Comparison of ENCODE assay signal across 13 cellular contexts in genomic region chr10:110192552-110192951, GRCh38. TPM values are rescaled to one million over a fixed set of nuclear protein-coding genes. Genes with fewer than 3 reads are reported as not detected.
DNase-seq lines count a peak whose midpoint lies in the region; ATAC-seq and TF ChIP-seq lines count a peak whose summit lies in the region.
"Had no signal": no experiment of that assay in that cellular context is flagged by ENCODE, and none has a peak within 500 bp of the region (broad histone marks: within the 10 kb centered on the region; RNA-seq: fewer than 3 reads in every experiment).

No MANE protein-coding gene starts in this region.

- no peak overlapping the region for H3K27ac ChIP-seq in CD8-positive, alpha-beta T cell (ENCODE audit: low read depth, low read length)
- H3K27ac ChIP-seq: VCaP had no signal

- no peak for TF ChIP-seq CTCF in CD8-positive, alpha-beta T cell (IDR thresholded peaks at IDR 0.05)

- H3K36me3 Mint-ChIP-seq in CD8-positive, alpha-beta T cell = no peaks in the 10 kb centered on the region
- H3K36me3 Mint-ChIP-seq in effector memory CD8-positive, alpha-beta T cell (ENCODE audit: insufficient read depth) = no peaks in the 10 kb centered on the region

- no peaks in the 10 kb centered on the region for H3K4me1 ChIP-seq in CD8-positive, alpha-beta T cell (ENCODE audit: insufficient read depth, low read length)

- no peaks in the 10 kb centered on the region for H3K9me3 ChIP-seq in CD8-positive, alpha-beta T cell (ENCODE audit: low read length)

- no peaks in the 10 kb centered on the region for H3K4me1 Mint-ChIP-seq in CD8-positive, alpha-beta T cell (ENCODE audit: low read depth)
- peaks cover 5% of the 10 kb centered on the region in 2 donors for H3K4me1 Mint-ChIP-seq in effector memory CD8-positive, alpha-beta T cell (ENCODE audit: low read depth in 2 of 2)

- H3K36me3 ChIP-seq in CD8-positive, alpha-beta T cell (ENCODE audit: insufficient read depth, low read length) = no peaks in the 10 kb centered on the region

- intact Hi-C loops in CD8-positive, alpha-beta T cell (cut with DNase I, micrococcal nuclease) = no loop called here

- no peak overlapping the region for H3K27ac Mint-ChIP-seq in CD8-positive, alpha-beta T cell
- H3K27ac Mint-ChIP-seq in effector memory CD8-positive, alpha-beta T cell = no peak overlapping the region

- CTCF ChIA-PET in CD8-positive, alpha-beta T cell (lab: Charles Lee) = no interaction called here

- no peak overlapping the region for H3K4me3 Mint-ChIP-seq in CD8-positive, alpha-beta T cell
- no peak overlapping the region for H3K4me3 Mint-ChIP-seq in effector memory CD8-positive, alpha-beta T cell
- H3K4me3 Mint-ChIP-seq: CD14-positive monocyte had no signal

- DNase-seq in CD8-positive, alpha-beta T cell = peak in 1 of 7 experiments; percentile 26
- DNase-seq in effector memory CD8-positive, alpha-beta T cell = no peak
- DNase-seq in DMS 273 treated with DMSO at 0.1 percent for 48 hours (lab: John Stamatoyannopoulos, UW) = no peak
- DNase-seq in GDM1 (lab: John Stamatoyannopoulos, UW) = no peak
- DNase-seq in NOMO-1 treated with dmso at 0.1 percent for 144 hours (lab: John Stamatoyannopoulos, UW; ENCODE audit: unreplicated experiment) = no peak
- DNase-seq: amniotic stem cell, foreskin fibroblast, NCI-H526 treated with DMSO at 0.1 percent for 48 hours had no signal

- H3K9me3 Mint-ChIP-seq in CD8-positive, alpha-beta T cell = peaks cover 3% of the 10 kb centered on the region
- H3K9me3 Mint-ChIP-seq in effector memory CD8-positive, alpha-beta T cell = no peaks in the 10 kb centered on the region

- POLR2A ChIA-PET in CD8-positive, alpha-beta T cell (lab: Charles Lee) = no interaction called here

- H3K27me3 Mint-ChIP-seq in CD8-positive, alpha-beta T cell (ENCODE audit: low read depth) = peaks cover 49% of the 10 kb centered on the region
- peaks cover 76 to 89% of the 10 kb centered on the region in 2 donors for H3K27me3 Mint-ChIP-seq in effector memory CD8-positive, alpha-beta T cell

- ATAC-seq in CD8-positive, alpha-beta T cell = peak; percentile 23
- ATAC-seq in GM19351 (IDR thresholded peaks at IDR 0.05; ENCODE audit: unreplicated experiment) = peak; percentile 85
- ATAC-seq in HG03439 (IDR thresholded peaks at IDR 0.05; ENCODE audit: unreplicated experiment) = peak; percentile 64
- ATAC-seq in effector memory CD8-positive, alpha-beta T cell (replicated peaks) = peak; percentile 60
- no peak for ATAC-seq in GM18520 (IDR thresholded peaks at IDR 0.05; ENCODE audit: unreplicated experiment)

- H3K4me3 ChIP-seq in CD8-positive, alpha-beta T cell (ENCODE audit: low read depth, low read length) = no peak overlapping the region

- no peaks in the 10 kb centered on the region for H3K27me3 ChIP-seq in CD8-positive, alpha-beta T cell (ENCODE audit: insufficient read depth, low read length)

RNA-seq across cellular contexts. Expression of gene MXI1, which starts 14.9 kb away (rescaled TPM):
- 10 to 100 TPM; 55.3 to 57.0 TPM for total RNA-seq in CD8-positive, alpha-beta T cell
